Comparison of ENCODE assay signal across 9 cellular contexts in genomic region chr9:113558632-113559502, GRCh38.
DNase-seq lines count a peak whose midpoint lies in the region; ATAC-seq and TF ChIP-seq lines count a peak whose summit lies in the region.
"Had no signal": no experiment of that assay in that cellular context is flagged by ENCODE, and none has a peak within 500 bp of the region (broad histone marks: within the 10 kb centered on the region; RNA-seq: fewer than 3 reads in every experiment).

No MANE protein-coding gene starts in this region.

- no peaks in the 10 kb centered on the region for H3K9me2 ChIP-seq in GM23248 (ENCODE audit: insufficient read depth)

- TF ChIP-seq CTCF in sigmoid colon (IDR thresholded peaks at IDR 0.05): no peak

- H3K9ac ChIP-seq in GM23248: no peak overlapping the region

- TF ChIP-seq POLR2A in sigmoid colon (IDR thresholded peaks at IDR 0.05): no peak

- H3K4me3 ChIP-seq in GM23248 (no peak overlapping the region), sigmoid colon (no peak overlapping the region)
- H3K4me3 ChIP-seq: GM23338 had no signal

- TF ChIP-seq EP300 in sigmoid colon (IDR thresholded peaks at IDR 0.05): no peak

- peak overlapping the region; percentile 40 for H3K4me2 ChIP-seq in GM23248 (ENCODE audit: unreplicated experiment)
- H3K4me2 ChIP-seq: GM23338 had no signal

- peaks cover 34% of the 10 kb centered on the region for H3F3A ChIP-seq in GM23248 (ENCODE audit: insufficient read depth)

- ATAC-seq in left cardiac atrium (peak; percentile 97), HG02678 (IDR thresholded peaks at IDR 0.05; ENCODE audit: unreplicated experiment) (no peak)
- ATAC-seq: GM23338 had no signal

- WGBS in GM23248 (ENCODE audit: low coverage in 1 of 2, low lambda C conversion rate in 2 of 2, missing lambda C conversion rate in 2 of 2), 2 experiments: 24 to 26% methylated on average over 7 of the region's 7 CpGs
- 38 to 59% methylated on average over 7 of the region's 7 CpGs for WGBS in sigmoid colon, 2 donors

- no peaks in the 10 kb centered on the region for H3K27me3 ChIP-seq in GM23248 (replicated peaks; ENCODE audit: insufficient read depth)
- H3K27me3 ChIP-seq in sigmoid colon: no peaks in the 10 kb centered on the region

- no peaks in the 10 kb centered on the region for H3K9me3 ChIP-seq in GM23248 (ENCODE audit: low read depth)
- H3K9me3 ChIP-seq in sigmoid colon: no peaks in the 10 kb centered on the region

- H3K79me2 ChIP-seq in GM23248 (ENCODE audit: insufficient read depth): no peaks in the 10 kb centered on the region

- no peak overlapping the region for H2AFZ ChIP-seq in GM23248
- H2AFZ ChIP-seq: GM23338 had no signal

- H4K20me1 ChIP-seq in GM23248 (ENCODE audit: insufficient read depth): no peaks in the 10 kb centered on the region

- H3K36me3 ChIP-seq in GM23248 (ENCODE audit: low read depth): no peaks in the 10 kb centered on the region
- no peaks in the 10 kb centered on the region for H3K36me3 ChIP-seq in sigmoid colon

- intact Hi-C loops in left cardiac atrium (cut with DNase I) (no loop called here), sigmoid colon (cut with DNase I) (no loop called here)

- peak; percentile 78 for DNase-seq in GM23248
- peak; percentile 73 for DNase-seq in amniotic epithelial cell (ENCODE audit: low read depth)
- peak; percentile 93 for DNase-seq in left cardiac atrium
- DNase-seq in sigmoid colon: peak; percentile 87
- DNase-seq in DMS79 (lab: John Stamatoyannopoulos, UW): no peak
- no peak for DNase-seq in foreskin melanocyte
- no peak for DNase-seq in NCI-H526 treated with DMSO at 0.1 percent for 48 hours (lab: John Stamatoyannopoulos, UW)

- no peak overlapping the region for H3K27ac ChIP-seq in GM23248
- H3K27ac ChIP-seq in sigmoid colon: peak overlapping the region; percentile 61 to 66 (median 63)

- in situ Hi-C loops in GM23248 (cut with MboI): no loop called here

- H3K4me1 ChIP-seq in GM23248 (ENCODE audit: insufficient read depth): peaks cover 27% of the 10 kb centered on the region
- peaks cover 0 to 25% (median 22%) of the 10 kb centered on the region in 4 donors for H3K4me1 ChIP-seq in sigmoid colon

Comparison
In these comparisons a context has a peak if more than half of its experiments do, and no peak if none do; other contexts are left out.
1. DNase-seq: peak in GM23248 (single experiment), amniotic epithelial cell (single experiment), left cardiac atrium (single experiment) and sigmoid colon (single experiment); none in DMS79 (single experiment), foreskin melanocyte (single experiment) and NCI-H526 treated with DMSO at 0.1 percent for 48 hours (single experiment).